8 cellular contexts compared by ENCODE assay signal in genomic region chr13:106373304-106373988, GRCh38.
DNase-seq lines count a peak whose midpoint lies in the region; ATAC-seq and TF ChIP-seq lines count a peak whose summit lies in the region.

No MANE protein-coding gene starts in this region.

- H3K36me3 ChIP-seq in HEK293 (ENCODE audit: control insufficient read depth in 2 of 2, insufficient read depth in 1 of 2, low read length in 2 of 2) = no peaks in the 10 kb centered on the region
- no peaks in the 10 kb centered on the region for H3K36me3 ChIP-seq in left ventricle myocardium inferior

- DNase-seq in NCI-H1105 (lab: John Stamatoyannopoulos, UW) (peak; percentile 73), iris pigment epithelial cell (ENCODE audit: low read depth) (peak; percentile 34), AG20443 (ENCODE audit: low spot score) (no peak), HT-29 (ENCODE audit: low spot score) (no peak), globus pallidus (ENCODE audit: low spot score) (no peak), left ventricle myocardium inferior (no peak)

- H3K9me3 ChIP-seq in HEK293 (ENCODE audit: control insufficient read depth, insufficient read depth, low read depth, low read length) = no peaks in the 10 kb centered on the region
- no peaks in the 10 kb centered on the region for H3K9me3 ChIP-seq in left ventricle myocardium inferior (replicated peaks)

- TF ChIP-seq CTCF in HEK293 (tag by site-specific recombination; IDR thresholded peaks at IDR 0.05) (no peak), left ventricle myocardium inferior (IDR thresholded peaks at IDR 0.05; ENCODE audit: borderline replicate concordance) (no peak)

- no peak overlapping the region for H3K4me3 ChIP-seq in HEK293 (ENCODE audit: low read depth, low read length)
- H3K4me3 ChIP-seq in left ventricle myocardium inferior = no peak overlapping the region

- ATAC-seq in GM18502 (IDR thresholded peaks at IDR 0.05; ENCODE audit: poor library complexity, unreplicated experiment) = peak; percentile 54

- CTCF ChIA-PET in HEK293 (lab: Yijun Ruan, JAX) = no interaction called here

- H3K4me1 ChIP-seq in HEK293 (ENCODE audit: control insufficient read depth, insufficient read depth, low read length) (peaks cover 5% of the 10 kb centered on the region; the same call in 1 of the 2 replicates), left ventricle myocardium inferior (no peaks in the 10 kb centered on the region)

- POLR2A ChIA-PET in HEK293 (lab: Yijun Ruan, JAX) = no interaction called here

- H3K27ac ChIP-seq in HEK293 (ENCODE audit: extremely low read depth, low read depth, low read length) = peak overlapping the region; percentile 36; the same call in 1 of the 2 replicates
- H3K27ac ChIP-seq in left ventricle myocardium inferior (replicated peaks) = no peak overlapping the region

- intact Hi-C loops in left ventricle myocardium inferior (cut with micrococcal nuclease) = no loop called here

- no peaks in the 10 kb centered on the region for H3K27me3 ChIP-seq in left ventricle myocardium inferior (ENCODE audit: low read depth)

TF ChIP-seq in HEK293, 187 proteins besides CTCF, POLR2A, EP300 and RAD21 (continues in another document):
- TF ChIP-seq, protein P1, sequence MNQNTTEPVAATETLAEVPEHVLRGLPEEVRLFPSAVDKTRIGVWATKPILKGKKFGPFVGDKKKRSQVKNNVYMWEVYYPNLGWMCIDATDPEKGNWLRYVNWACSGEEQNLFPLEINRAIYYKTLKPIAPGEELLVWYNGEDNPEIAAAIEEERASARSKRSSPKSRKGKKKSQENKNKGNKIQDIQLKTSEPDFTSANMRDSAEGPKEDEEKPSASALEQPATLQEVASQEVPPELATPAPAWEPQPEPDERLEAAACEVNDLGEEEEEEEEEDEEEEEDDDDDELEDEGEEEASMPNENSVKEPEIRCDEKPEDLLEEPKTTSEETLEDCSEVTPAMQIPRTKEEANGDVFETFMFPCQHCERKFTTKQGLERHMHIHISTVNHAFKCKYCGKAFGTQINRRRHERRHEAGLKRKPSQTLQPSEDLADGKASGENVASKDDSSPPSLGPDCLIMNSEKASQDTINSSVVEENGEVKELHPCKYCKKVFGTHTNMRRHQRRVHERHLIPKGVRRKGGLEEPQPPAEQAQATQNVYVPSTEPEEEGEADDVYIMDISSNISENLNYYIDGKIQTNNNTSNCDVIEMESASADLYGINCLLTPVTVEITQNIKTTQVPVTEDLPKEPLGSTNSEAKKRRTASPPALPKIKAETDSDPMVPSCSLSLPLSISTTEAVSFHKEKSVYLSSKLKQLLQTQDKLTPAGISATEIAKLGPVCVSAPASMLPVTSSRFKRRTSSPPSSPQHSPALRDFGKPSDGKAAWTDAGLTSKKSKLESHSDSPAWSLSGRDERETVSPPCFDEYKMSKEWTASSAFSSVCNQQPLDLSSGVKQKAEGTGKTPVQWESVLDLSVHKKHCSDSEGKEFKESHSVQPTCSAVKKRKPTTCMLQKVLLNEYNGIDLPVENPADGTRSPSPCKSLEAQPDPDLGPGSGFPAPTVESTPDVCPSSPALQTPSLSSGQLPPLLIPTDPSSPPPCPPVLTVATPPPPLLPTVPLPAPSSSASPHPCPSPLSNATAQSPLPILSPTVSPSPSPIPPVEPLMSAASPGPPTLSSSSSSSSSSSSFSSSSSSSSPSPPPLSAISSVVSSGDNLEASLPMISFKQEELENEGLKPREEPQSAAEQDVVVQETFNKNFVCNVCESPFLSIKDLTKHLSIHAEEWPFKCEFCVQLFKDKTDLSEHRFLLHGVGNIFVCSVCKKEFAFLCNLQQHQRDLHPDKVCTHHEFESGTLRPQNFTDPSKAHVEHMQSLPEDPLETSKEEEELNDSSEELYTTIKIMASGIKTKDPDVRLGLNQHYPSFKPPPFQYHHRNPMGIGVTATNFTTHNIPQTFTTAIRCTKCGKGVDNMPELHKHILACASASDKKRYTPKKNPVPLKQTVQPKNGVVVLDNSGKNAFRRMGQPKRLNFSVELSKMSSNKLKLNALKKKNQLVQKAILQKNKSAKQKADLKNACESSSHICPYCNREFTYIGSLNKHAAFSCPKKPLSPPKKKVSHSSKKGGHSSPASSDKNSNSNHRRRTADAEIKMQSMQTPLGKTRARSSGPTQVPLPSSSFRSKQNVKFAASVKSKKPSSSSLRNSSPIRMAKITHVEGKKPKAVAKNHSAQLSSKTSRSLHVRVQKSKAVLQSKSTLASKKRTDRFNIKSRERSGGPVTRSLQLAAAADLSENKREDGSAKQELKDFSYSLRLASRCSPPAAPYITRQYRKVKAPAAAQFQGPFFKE (tag by site-specific recombination; IDR thresholded peaks at IDR 0.05; ENCODE audit: borderline replicate concordance) = no peak
- TF ChIP-seq, protein P2, sequence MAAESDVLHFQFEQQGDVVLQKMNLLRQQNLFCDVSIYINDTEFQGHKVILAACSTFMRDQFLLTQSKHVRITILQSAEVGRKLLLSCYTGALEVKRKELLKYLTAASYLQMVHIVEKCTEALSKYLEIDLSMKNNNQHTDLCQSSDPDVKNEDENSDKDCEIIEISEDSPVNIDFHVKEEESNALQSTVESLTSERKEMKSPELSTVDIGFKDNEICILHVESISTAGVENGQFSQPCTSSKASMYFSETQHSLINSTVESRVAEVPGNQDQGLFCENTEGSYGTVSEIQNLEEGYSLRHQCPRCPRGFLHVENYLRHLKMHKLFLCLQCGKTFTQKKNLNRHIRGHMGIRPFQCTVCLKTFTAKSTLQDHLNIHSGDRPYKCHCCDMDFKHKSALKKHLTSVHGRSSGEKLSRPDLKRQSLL (tag by site-specific recombination; IDR thresholded peaks at IDR 0.05) = peak; percentile 24; the same call in 1 of the 2 replicates
- TF ChIP-seq AEBP2 (tag by site-specific recombination; IDR thresholded peaks at IDR 0.05; ENCODE audit: borderline replicate concordance) (no peak), ZNF776 (tag by site-specific recombination; IDR thresholded peaks at IDR 0.05; ENCODE audit: borderline replicate concordance) (no peak), ZNF416 (tag by site-specific recombination; IDR thresholded peaks at IDR 0.05) (no peak), TRIM28 (IDR thresholded peaks at IDR 0.05; ENCODE audit: borderline replicate concordance, low read length) (0 out of 2 replicates have a peak, but pooled peaks have one; percentile 33), PRDM6 (tag by site-specific recombination; IDR thresholded peaks at IDR 0.05) (peak; percentile 44), ZEB2 (tag by site-specific recombination; IDR thresholded peaks at IDR 0.05) (peak; percentile 66), ZNF561 (tag by site-specific recombination; IDR thresholded peaks at IDR 0.05; ENCODE audit: borderline replicate concordance) (0 out of 2 replicates have a peak, but pooled peaks have one; percentile 55), ZNF121 (tag by site-specific recombination; IDR thresholded peaks at IDR 0.05) (no peak), REPIN1 (tag by site-specific recombination; IDR thresholded peaks at IDR 0.05; ENCODE audit: low read depth) (no peak), ZNF837 (tag by site-specific recombination; IDR thresholded peaks at IDR 0.05) (no peak), FEZF1 (tag by site-specific recombination; IDR thresholded peaks at IDR 0.05) (peak; percentile 94), SCRT2 (tag by site-specific recombination; IDR thresholded peaks at IDR 0.05) (peak; percentile 50; the same call in 1 of the 2 replicates), ZNF785 (tag by site-specific recombination; IDR thresholded peaks at IDR 0.05) (no peak)
- TF ChIP-seq, protein P3, sequence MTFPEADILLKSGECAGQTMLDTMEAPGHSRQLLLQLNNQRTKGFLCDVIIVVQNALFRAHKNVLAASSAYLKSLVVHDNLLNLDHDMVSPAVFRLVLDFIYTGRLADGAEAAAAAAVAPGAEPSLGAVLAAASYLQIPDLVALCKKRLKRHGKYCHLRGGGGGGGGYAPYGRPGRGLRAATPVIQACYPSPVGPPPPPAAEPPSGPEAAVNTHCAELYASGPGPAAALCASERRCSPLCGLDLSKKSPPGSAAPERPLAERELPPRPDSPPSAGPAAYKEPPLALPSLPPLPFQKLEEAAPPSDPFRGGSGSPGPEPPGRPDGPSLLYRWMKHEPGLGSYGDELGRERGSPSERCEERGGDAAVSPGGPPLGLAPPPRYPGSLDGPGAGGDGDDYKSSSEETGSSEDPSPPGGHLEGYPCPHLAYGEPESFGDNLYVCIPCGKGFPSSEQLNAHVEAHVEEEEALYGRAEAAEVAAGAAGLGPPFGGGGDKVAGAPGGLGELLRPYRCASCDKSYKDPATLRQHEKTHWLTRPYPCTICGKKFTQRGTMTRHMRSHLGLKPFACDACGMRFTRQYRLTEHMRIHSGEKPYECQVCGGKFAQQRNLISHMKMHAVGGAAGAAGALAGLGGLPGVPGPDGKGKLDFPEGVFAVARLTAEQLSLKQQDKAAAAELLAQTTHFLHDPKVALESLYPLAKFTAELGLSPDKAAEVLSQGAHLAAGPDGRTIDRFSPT (tag by site-specific recombination; IDR thresholded peaks at IDR 0.05) = 0 out of 2 replicates have a peak, but pooled peaks have one; percentile 33

Comparison
In these comparisons a context has a peak if more than half of its experiments do, and no peak if none do; other contexts are left out.
1. DNase-seq: peak in NCI-H1105 (single experiment) and iris pigment epithelial cell (single experiment); none in AG20443 (single experiment), HT-29 (single experiment), globus pallidus (single experiment) and left ventricle myocardium inferior (single experiment).